28 cellular contexts compared by ENCODE assay signal in genomic region chr4:101269682-101270081, GRCh38.
"Had no signal": no experiment of that assay in that cellular context is flagged by ENCODE, and none has a peak within 500 bp of the region (broad histone marks: within the 10 kb centered on the region; RNA-seq: fewer than 3 reads in every experiment).

No MANE protein-coding gene starts in this region.

- H3K27me3 ChIP-seq: ascending aorta, breast epithelium, cardiac muscle cell, colonic mucosa had no signal

- H3K9me3 Mint-ChIP-seq: activated CD4-positive, alpha-beta memory T cell treated with anti-CD3 and anti-CD28 coated beads for 36 hours; activated CD4-positive, alpha-beta T cell treated with anti-CD3 and anti-CD28 coated beads, Interleukin-2, amount 10 ng/mL, durations not matched to agents 24 days and 14 days; activated naive CD4-positive, alpha-beta T cell treated with anti-CD3 and anti-CD28 coated beads, Interleukin-2, amount 10 ng/mL, durations not matched to agents 7 days and 5 days; activated naive CD4-positive, alpha-beta T cell treated with anti-CD3 and anti-CD28 coated beads, Interleukin-2, amount 50 U/mL, for 72 hours; activated naive CD8-positive, alpha-beta T cell treated with anti-CD3 and anti-CD28 coated beads, Interleukin-2, amount 10 ng/mL, durations not matched to agents 7 days and 5 days; activated T-cell treated with anti-CD3 and anti-CD28 coated beads, Interleukin-2, amount 50 U/mL, for 24 hours; activated T-cell treated with anti-CD3 and anti-CD28 coated beads, Interleukin-2, amount 50 U/mL, for 72 hours; brain; endodermal cell had no signal

- H3K4me3 Mint-ChIP-seq: activated CD4-positive, alpha-beta memory T cell treated with anti-CD3 and anti-CD28 coated beads for 36 hours; activated CD4-positive, alpha-beta T cell treated with anti-CD3 and anti-CD28 coated beads for 36 hours; activated CD4-positive, alpha-beta T cell treated with anti-CD3 and anti-CD28 coated beads, Interleukin-2, amount 10 ng/mL, durations not matched to agents 24 days and 14 days; activated naive CD4-positive, alpha-beta T cell treated with anti-CD3 and anti-CD28 coated beads, Interleukin-2, amount 10 ng/mL, durations not matched to agents 7 days and 5 days; activated naive CD8-positive, alpha-beta T cell treated with anti-CD3 and anti-CD28 coated beads, Interleukin-2, amount 10 ng/mL, durations not matched to agents 7 days and 5 days; activated T-cell treated with anti-CD3 and anti-CD28 coated beads, Interleukin-2, amount 50 U/mL, for 24 hours; activated T-cell treated with anti-CD3 and anti-CD28 coated beads, Interleukin-2, amount 50 U/mL, for 72 hours; brain; endodermal cell had no signal

- H3K9me3 ChIP-seq: ascending aorta, breast epithelium, colonic mucosa had no signal

- H3K4me3 ChIP-seq: ascending aorta, breast epithelium, cardiac muscle cell, colonic mucosa had no signal

- H3K27ac ChIP-seq: ascending aorta, breast epithelium, cardiac muscle cell, colonic mucosa had no signal

- DNase-seq: activated CD4-positive, alpha-beta memory T cell treated with anti-CD3 and anti-CD28 coated beads for 36 hours; activated CD4-positive, alpha-beta T cell treated with anti-CD3 and anti-CD28 coated beads for 36 hours; activated CD4-positive, alpha-beta T cell treated with anti-CD3 and anti-CD28 coated beads, Interleukin-2, amount 10 ng/mL, durations not matched to agents 24 days and 14 days; activated CD4-positive, CD25-positive, alpha-beta regulatory T cell; activated CD4-positive, CD25-positive, alpha-beta regulatory T cell treated with anti-CD3 and anti-CD28 coated beads, Interleukin-2, amount 50 U/mL, for 72 hours; activated CD8-positive, alpha-beta memory T cell treated with anti-CD3 and anti-CD28 coated beads for 24 hours; activated CD8-positive, alpha-beta memory T cell treated with anti-CD3 and anti-CD28 coated beads, Interleukin-2, amount 50 U/mL, for 48 hours; activated gamma-delta T cell; activated naive CD4-positive, alpha-beta T cell; activated naive CD4-positive, alpha-beta T cell treated with anti-CD3 and anti-CD28 coated beads, Interleukin-2, amount 10 ng/mL, durations not matched to agents 7 days and 5 days; activated naive CD8-positive, alpha-beta T cell treated with anti-CD3 and anti-CD28 coated beads, Interleukin-2, amount 10 ng/mL, durations not matched to agents 7 days and 5 days; activated T-cell treated with anti-CD3 and anti-CD28 coated beads for 4 hours; activated T-cell treated with anti-CD3 and anti-CD28 coated beads, Interleukin-2, amount 50 U/mL, for 24 hours; activated T-cell treated with anti-CD3 and anti-CD28 coated beads, Interleukin-2, amount 50 U/mL, for 72 hours; central memory CD4-positive, alpha-beta T cell; cerebellar nuclear complex; colonic mucosa; effector CD8-positive, alpha-beta T cell; endodermal cell; foreskin fibroblast; head of caudate nucleus; T-helper 2 cell had no signal

- H3K36me3 Mint-ChIP-seq: activated CD4-positive, alpha-beta memory T cell treated with anti-CD3 and anti-CD28 coated beads for 36 hours; activated naive CD4-positive, alpha-beta T cell treated with anti-CD3 and anti-CD28 coated beads, Interleukin-2, amount 10 ng/mL, durations not matched to agents 7 days and 5 days; activated naive CD4-positive, alpha-beta T cell treated with anti-CD3 and anti-CD28 coated beads, Interleukin-2, amount 50 U/mL, for 72 hours; brain had no signal

- H3K36me3 ChIP-seq: ascending aorta, breast epithelium, cardiac muscle cell, colonic mucosa had no signal

- H3K27ac Mint-ChIP-seq: activated CD4-positive, alpha-beta memory T cell treated with anti-CD3 and anti-CD28 coated beads for 36 hours; activated CD4-positive, alpha-beta T cell treated with anti-CD3 and anti-CD28 coated beads for 36 hours; activated CD4-positive, alpha-beta T cell treated with anti-CD3 and anti-CD28 coated beads, Interleukin-2, amount 10 ng/mL, durations not matched to agents 24 days and 14 days; activated naive CD4-positive, alpha-beta T cell treated with anti-CD3 and anti-CD28 coated beads, Interleukin-2, amount 10 ng/mL, durations not matched to agents 7 days and 5 days; activated naive CD4-positive, alpha-beta T cell treated with anti-CD3 and anti-CD28 coated beads, Interleukin-2, amount 50 U/mL, for 72 hours; activated naive CD8-positive, alpha-beta T cell treated with anti-CD3 and anti-CD28 coated beads, Interleukin-2, amount 10 ng/mL, durations not matched to agents 7 days and 5 days; activated T-cell treated with anti-CD3 and anti-CD28 coated beads, Interleukin-2, amount 50 U/mL, for 24 hours; activated T-cell treated with anti-CD3 and anti-CD28 coated beads, Interleukin-2, amount 50 U/mL, for 72 hours; brain; endodermal cell had no signal

- H3K4me1 ChIP-seq: breast epithelium, colonic mucosa had no signal

- ATAC-seq: activated CD4-positive, alpha-beta T cell treated with anti-CD3 and anti-CD28 coated beads for 36 hours; activated naive CD4-positive, alpha-beta T cell treated with anti-CD3 and anti-CD28 coated beads, Interleukin-2, amount 50 U/mL, for 72 hours; esophagus mucosa had no signal

- H3K27me3 Mint-ChIP-seq: activated CD4-positive, alpha-beta memory T cell treated with anti-CD3 and anti-CD28 coated beads for 36 hours; activated CD4-positive, alpha-beta T cell treated with anti-CD3 and anti-CD28 coated beads for 36 hours; activated naive CD4-positive, alpha-beta T cell treated with anti-CD3 and anti-CD28 coated beads, Interleukin-2, amount 10 ng/mL, durations not matched to agents 7 days and 5 days; activated naive CD8-positive, alpha-beta T cell treated with anti-CD3 and anti-CD28 coated beads, Interleukin-2, amount 10 ng/mL, durations not matched to agents 7 days and 5 days; activated T-cell treated with anti-CD3 and anti-CD28 coated beads, Interleukin-2, amount 50 U/mL, for 24 hours; brain had no signal
